9 cellular contexts compared by ENCODE assay signal in genomic region chr19:2329528-2329927, GRCh38. TPM values are rescaled to one million over a fixed set of nuclear protein-coding genes. Genes with fewer than 3 reads are reported as not detected.
A peak's percentile ranks its signal among the peaks of the same experiment; 100 is the strongest.
DNase-seq lines count a peak whose midpoint lies in the region; ATAC-seq and TF ChIP-seq lines count a peak whose summit lies in the region.
"Had no signal": no experiment of that assay in that cellular context is flagged by ENCODE, and none has a peak within 500 bp of the region (broad histone marks: within the 10 kb centered on the region; RNA-seq: fewer than 3 reads in every experiment).

No MANE protein-coding gene starts in this region.

- H3K4me3 ChIP-seq in right atrium auricular region (peak overlapping the region; percentile 97 to 99), ascending aorta (peak overlapping the region; percentile 73 to 84), mesendoderm (ENCODE audit: low read length) (no peak overlapping the region)

- no peak overlapping the region for H3K4ac ChIP-seq in mesendoderm (ENCODE audit: low read depth, low read length)

- H3K79me2 ChIP-seq in mesendoderm (ENCODE audit: control insufficient read depth, insufficient read depth, low read length), result peaks cover 54% of the 10 kb centered on the region

- H3K4me1 ChIP-seq in right atrium auricular region (peaks cover 0 to 67% of the 10 kb centered on the region in 2 donors), ascending aorta (peaks cover 2 to 34% of the 10 kb centered on the region in 2 donors), mesendoderm (ENCODE audit: control insufficient read depth, low read depth, low read length) (peaks cover 2% of the 10 kb centered on the region)

- peak overlapping the region; percentile 77 for H3K4me2 ChIP-seq in mesendoderm (ENCODE audit: low read length)

- ATAC-seq in left cardiac atrium (no peak), GM21423 (IDR thresholded peaks at IDR 0.05; ENCODE audit: unreplicated experiment) (no peak)

- no peak for TF ChIP-seq CTCF in right atrium auricular region (IDR thresholded peaks at IDR 0.05)
- no peak for TF ChIP-seq CTCF in ascending aorta (IDR thresholded peaks at IDR 0.05)

- intact Hi-C loops in left cardiac atrium (cut with DNase I) (no loop called here), ascending aorta (cut with DNase I) (loop anchor here (2.0 kb wide), 2 partner anchors 59 to 93 kb away; partner anchors contain the start of genes PLEKHJ1 and SF3A2)

- no peak overlapping the region for H2AK5ac ChIP-seq in mesendoderm (ENCODE audit: low read length)

- H3K27me3 ChIP-seq in right atrium auricular region (no peaks in the 10 kb centered on the region), ascending aorta (no peaks in the 10 kb centered on the region), mesendoderm (ENCODE audit: insufficient read depth, low read length, poor library complexity) (no peaks in the 10 kb centered on the region)

- no peak overlapping the region for H2BK5ac ChIP-seq in mesendoderm (ENCODE audit: low read length)

- H4K5ac ChIP-seq in mesendoderm (ENCODE audit: low read length), result no peak overlapping the region

- H3K27ac ChIP-seq in right atrium auricular region (no peak overlapping the region), ascending aorta (no peak overlapping the region), mesendoderm (ENCODE audit: low read depth, low read length) (no peak overlapping the region)

- no CpG with 5 or more reads among the region's 13 CpGs for WGBS in mesendoderm (ENCODE audit: extremely low coverage, insufficient coverage, low lambda C conversion rate)

- no peak overlapping the region for H4K8ac ChIP-seq in mesendoderm (ENCODE audit: low read depth, low read length)

- H2BK15ac ChIP-seq in mesendoderm (replicated peaks; ENCODE audit: low read depth), result no peak overlapping the region

- no peaks in the 10 kb centered on the region for H3K36me3 ChIP-seq in right atrium auricular region
- peaks cover 2 to 4% of the 10 kb centered on the region in 2 donors for H3K36me3 ChIP-seq in ascending aorta
- peaks cover 2% of the 10 kb centered on the region for H3K36me3 ChIP-seq in mesendoderm (ENCODE audit: control insufficient read depth, insufficient read depth, low read length)

- H3K79me1 ChIP-seq in mesendoderm (ENCODE audit: low read length), result peaks cover 34% of the 10 kb centered on the region

- peak overlapping the region; percentile 98 for H3K9ac ChIP-seq in mesendoderm (ENCODE audit: low read length)

- DNase-seq in right atrium auricular region (ENCODE audit: low spot score) (no peak), left cardiac atrium (no peak), ascending aorta (ENCODE audit: low spot score in 2 of 2) (no peak), mesendoderm (no peak), inferior parietal cortex (ENCODE audit: extremely low spot score) (no peak), C1 segment of cervical spinal cord (lab: John Stamatoyannopoulos, UW) (no peak), OCI-M1 (lab: John Stamatoyannopoulos, UW) (no peak)
- DNase-seq: SW 1271 had no signal

- H3K56ac ChIP-seq in mesendoderm (ENCODE audit: low read length), result peak overlapping the region; percentile 97

- no peak overlapping the region for H2BK120ac ChIP-seq in mesendoderm (ENCODE audit: low read depth, low read length)

- no peak overlapping the region for H3K18ac ChIP-seq in mesendoderm (ENCODE audit: low read length)

- H3K23ac ChIP-seq in mesendoderm (ENCODE audit: low read length), result no peak overlapping the region

- no peaks in the 10 kb centered on the region for H3K9me3 ChIP-seq in right atrium auricular region
- no peaks in the 10 kb centered on the region for H3K9me3 ChIP-seq in ascending aorta

RNA-seq across cellular contexts. Expression of gene SPPL2B, which starts 1.0 kb away (rescaled TPM):
- total RNA-seq in right atrium auricular region, result 10 to 100 TPM; 16.7 to 19.8 TPM
- total RNA-seq in left cardiac atrium, result 10 to 100 TPM; 22.9 to 33.7 TPM
- total RNA-seq in ascending aorta, result 95.7 TPM
- 19.8 TPM for polyA plus RNA-seq in mesendoderm (2013, experiment 1 of 2)
- polyA plus RNA-seq in mesendoderm (2013, experiment 2 of 2), result 19.1 TPM

RNA-seq across cellular contexts. Expression of gene LSM7, which starts 1.1 kb away (rescaled TPM):
- total RNA-seq in right atrium auricular region (100 to 1,000 TPM in 1 of 2 donors, 10 to 100 TPM in 1; 38.6 to 104 TPM), left cardiac atrium (10 to 100 TPM; 43.6 to 47.7 TPM), ascending aorta (31.4 TPM)
- 355 TPM for polyA plus RNA-seq in mesendoderm (2013, experiment 1 of 2)
- polyA plus RNA-seq in mesendoderm (2013, experiment 2 of 2), result 354 TPM

RNA-seq across cellular contexts. Expression of gene LINGO3, which starts 21.6 kb away (rescaled TPM):
- total RNA-seq in right atrium auricular region (not detected), left cardiac atrium (not detected), ascending aorta (not detected)
- polyA plus RNA-seq in mesendoderm (2013, experiment 1 of 2), result not detected
- 0.03 TPM for polyA plus RNA-seq in mesendoderm (2013, experiment 2 of 2)

RNA-seq across cellular contexts. Expression of gene TMPRSS9, which starts 30.5 kb away (rescaled TPM):
- total RNA-seq in right atrium auricular region, result not detected
- total RNA-seq in left cardiac atrium, result not detected
- not detected for total RNA-seq in ascending aorta
- 0.04 TPM for polyA plus RNA-seq in mesendoderm (2013, experiment 1 of 2)
- 0.04 TPM for polyA plus RNA-seq in mesendoderm (2013, experiment 2 of 2)

RNA-seq across cellular contexts. Expression of gene PEAK3, which starts 47.6 kb away (rescaled TPM):
- total RNA-seq in right atrium auricular region, result 1 to 10 TPM; 1.5 to 1.9 TPM
- 1 to 10 TPM; 1.0 to 2.3 TPM for total RNA-seq in left cardiac atrium
- total RNA-seq in ascending aorta, result 4.7 TPM
- polyA plus RNA-seq in mesendoderm (2013, experiment 1 of 2), result 0.01 TPM
- polyA plus RNA-seq in mesendoderm (2013, experiment 2 of 2), result 0.01 TPM
